Comparison of ENCODE assay signal across 8 cellular contexts in genomic region chr15:40440300-40441011, GRCh38. TPM values are rescaled to one million over a fixed set of nuclear protein-coding genes. Genes with fewer than 3 reads are reported as not detected.
DNase-seq lines count a peak whose midpoint lies in the region; ATAC-seq and TF ChIP-seq lines count a peak whose summit lies in the region.

Gene BAHD1, plus strand, starts transcription at chr15:40440953. Its CDS starts 17,512 bp downstream, at chr15:40458465.

- peak; percentile 83 for ATAC-seq in HG02571 (IDR thresholded peaks at IDR 0.05; ENCODE audit: unreplicated experiment)
- ATAC-seq in omental fat pad (ENCODE audit: low FRiP score), result peak; percentile 84
- ATAC-seq in thoracic aorta (ENCODE audit: insufficient number of reproducible peaks, low FRiP score, low read depth), result peak; percentile 76

- no peak for TF ChIP-seq EP300 in SK-N-SH (IDR thresholded peaks at IDR 0.05; ENCODE audit: borderline replicate concordance in 1 of 2, low read depth in 1 of 2, low read length in 1 of 2)

- H3F3A ChIP-seq in SK-N-SH (replicated peaks; ENCODE audit: insufficient read depth), result no peaks in the 10 kb centered on the region

- peaks cover 4% of the 10 kb centered on the region for H3K27me3 ChIP-seq in GM06990 (replicated peaks; ENCODE audit: control insufficient read depth, insufficient read depth, low read length)
- no peaks in the 10 kb centered on the region; the same call in none of the 2 replicates for H3K27me3 ChIP-seq in SK-N-SH (ENCODE audit: insufficient read depth)
- H3K27me3 ChIP-seq in thoracic aorta (replicated peaks; ENCODE audit: insufficient read depth), result peaks cover 11% of the 10 kb centered on the region

- peak; percentile 95 for DNase-seq in GM06990 (ENCODE audit: extremely low read depth, insufficient read length)
- peak; percentile 74 for DNase-seq in NCI-H1048 (lab: John Stamatoyannopoulos, UW)
- peak; percentile 100 for DNase-seq in SK-N-SH
- DNase-seq in activated naive CD4-positive, alpha-beta T cell treated with anti-CD3 and anti-CD28 coated beads, Interleukin-2, amount 50 U/mL, for 16 hours, result peak; percentile 97
- peak; percentile 39 for DNase-seq in glomerular endothelial cell (ENCODE audit: extremely low read depth, low read depth, low spot score)
- DNase-seq in omental fat pad (ENCODE audit: low spot score), result peak; percentile 84
- DNase-seq in thoracic aorta (ENCODE audit: low spot score), result peak; percentile 84

- peak within 1 kb of the TSS; percentile 83 for H2AFZ ChIP-seq in SK-N-SH (ENCODE audit: low read depth)

- H4K20me1 ChIP-seq in SK-N-SH (ENCODE audit: insufficient read depth), result peaks cover 34% of the 10 kb centered on the region

- H3K27ac ChIP-seq in SK-N-SH (ENCODE audit: low read depth in 2 of 2, low read length in 1 of 2), result peak within 1 kb of the TSS in 1 of 2 experiments; percentile 72; a peak in 2 of 4 replicates
- peak within 1 kb of the TSS in 1 of 2 donors; percentile 50 for H3K27ac ChIP-seq in thoracic aorta

- TF ChIP-seq RAD21 in SK-N-SH (IDR thresholded peaks at IDR 0.05; ENCODE audit: low read length), result no peak

- H3K4me2 ChIP-seq in SK-N-SH, result peak within 1 kb of the TSS; percentile 94

- H3K9me2 ChIP-seq in SK-N-SH, result no peaks in the 10 kb centered on the region

- POLR2A ChIA-PET in SK-N-SH (lab: Yijun Ruan, JAX), result interaction anchor here (1.0 to 1.2 kb wide), 3 partner anchors 10 to 129 kb away, joined by 3 to 4 read pairs (median 3); partner anchors contain the start of genes IVD and RPUSD2

- no peaks in the 10 kb centered on the region for H3K36me3 ChIP-seq in GM06990 (ENCODE audit: control insufficient read depth, insufficient read depth, low read length)
- H3K36me3 ChIP-seq in SK-N-SH (replicated peaks in 1 of 2; ENCODE audit: control insufficient read depth in 1 of 2, insufficient read depth in 2 of 2, low read length in 1 of 2), result no peaks in the 10 kb centered on the region
- H3K36me3 ChIP-seq in thoracic aorta, result no peaks in the 10 kb centered on the region

- H3K9ac ChIP-seq in SK-N-SH, result peak within 1 kb of the TSS; percentile 64

- H3K4me1 ChIP-seq in SK-N-SH (ENCODE audit: control insufficient read depth in 1 of 2, insufficient read depth in 2 of 2, low read depth in 1 of 2, low read length in 1 of 2) (peaks cover 12 to 39% of the 10 kb centered on the region in 2 experiments; a peak in 3 of 4 replicates), thoracic aorta (ENCODE audit: control insufficient read depth in 1 of 2, low read depth in 2 of 2) (peaks cover 27 to 60% of the 10 kb centered on the region in 2 donors)

- CTCF ChIA-PET in SK-N-SH (lab: Yijun Ruan, JAX), result interaction anchor here (0.7 to 3.3 kb wide), 15 partner anchors 10 to 166 kb away, joined by 3 to 16 read pairs (median 5); partner anchors contain the start of genes CHST14, DISP2 and INAFM2

- H3K9me3 ChIP-seq in SK-N-SH (no peaks in the 10 kb centered on the region), thoracic aorta (no peaks in the 10 kb centered on the region)

- WGBS in SK-N-SH (ENCODE audit: low lambda C conversion rate), result under 1% methylated on average over 31 of the region's 54 CpGs

- H3K79me2 ChIP-seq in SK-N-SH (ENCODE audit: insufficient read depth), result peaks cover 35% of the 10 kb centered on the region

- H3K4me3 ChIP-seq in GM06990 (replicated peaks; ENCODE audit: low read depth, low read length) (peak within 1 kb of the TSS; percentile 78), SK-N-SH (ENCODE audit: low read depth in 2 of 2, low read length in 1 of 2) (peak within 1 kb of the TSS; percentile 75 to 77), thoracic aorta (peak within 1 kb of the TSS; percentile 91)

- TF ChIP-seq CTCF in GM06990 (IDR thresholded peaks at IDR 0.05; ENCODE audit: insufficient read depth, low read length, poor library complexity, severe bottlenecking) (peak; percentile 31), SK-N-SH (IDR thresholded peaks at IDR 0.05) (peak; percentile 4; the same call in 1 of the 2 replicates), omental fat pad (IDR thresholded peaks at IDR 0.05) (no peak), thoracic aorta (IDR thresholded peaks at IDR 0.05) (no peak)

TF ChIP-seq in SK-N-SH, 30 proteins besides CTCF, POLR2A, EP300 and RAD21 (continues in another document):
- TF ChIP-seq, protein P1, sequence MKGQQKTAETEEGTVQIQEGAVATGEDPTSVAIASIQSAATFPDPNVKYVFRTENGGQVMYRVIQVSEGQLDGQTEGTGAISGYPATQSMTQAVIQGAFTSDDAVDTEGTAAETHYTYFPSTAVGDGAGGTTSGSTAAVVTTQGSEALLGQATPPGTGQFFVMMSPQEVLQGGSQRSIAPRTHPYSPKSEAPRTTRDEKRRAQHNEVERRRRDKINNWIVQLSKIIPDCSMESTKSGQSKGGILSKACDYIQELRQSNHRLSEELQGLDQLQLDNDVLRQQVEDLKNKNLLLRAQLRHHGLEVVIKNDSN (IDR thresholded peaks at IDR 0.05; ENCODE audit: borderline replicate concordance, low read depth), result no peak
- TF ChIP-seq GABPA (IDR thresholded peaks at IDR 0.05; ENCODE audit: low read depth) (no peak; the same call in 1 of the 2 replicates), TEAD4 (IDR thresholded peaks at IDR 0.05; ENCODE audit: borderline replicate concordance, insufficient read depth) (no peak), TAF1 (IDR thresholded peaks at IDR 0.05; ENCODE audit: borderline replicate concordance, low read depth, low read length) (peak; percentile 42; the same call in 1 of the 2 replicates), CHD2 (IDR thresholded peaks at IDR 0.05; ENCODE audit: low read length, partially characterized antibody) (peak; percentile 44), SIN3A (IDR thresholded peaks at IDR 0.05; ENCODE audit: borderline replicate concordance, low read depth, low read length) (no peak), NRF1 (IDR thresholded peaks at IDR 0.05; ENCODE audit: low read depth, low read length) (0 out of 2 replicates have a peak, but pooled peaks have one; percentile 35), FOSL2 (IDR thresholded peaks at IDR 0.05; ENCODE audit: borderline replicate concordance, low read depth) (no peak), ELF1 (IDR thresholded peaks at IDR 0.05) (peak; percentile 84), EZH2phosphoT487 (IDR thresholded peaks at IDR 0.05; ENCODE audit: borderline replicate concordance, low read depth) (no peak), FOXJ3 (CRISPR knock-in tag; IDR thresholded peaks at IDR 0.05) (no peak), YY1 (IDR thresholded peaks at IDR 0.05; ENCODE audit: low read depth) (no peak)
- TF ChIP-seq, protein P2, sequence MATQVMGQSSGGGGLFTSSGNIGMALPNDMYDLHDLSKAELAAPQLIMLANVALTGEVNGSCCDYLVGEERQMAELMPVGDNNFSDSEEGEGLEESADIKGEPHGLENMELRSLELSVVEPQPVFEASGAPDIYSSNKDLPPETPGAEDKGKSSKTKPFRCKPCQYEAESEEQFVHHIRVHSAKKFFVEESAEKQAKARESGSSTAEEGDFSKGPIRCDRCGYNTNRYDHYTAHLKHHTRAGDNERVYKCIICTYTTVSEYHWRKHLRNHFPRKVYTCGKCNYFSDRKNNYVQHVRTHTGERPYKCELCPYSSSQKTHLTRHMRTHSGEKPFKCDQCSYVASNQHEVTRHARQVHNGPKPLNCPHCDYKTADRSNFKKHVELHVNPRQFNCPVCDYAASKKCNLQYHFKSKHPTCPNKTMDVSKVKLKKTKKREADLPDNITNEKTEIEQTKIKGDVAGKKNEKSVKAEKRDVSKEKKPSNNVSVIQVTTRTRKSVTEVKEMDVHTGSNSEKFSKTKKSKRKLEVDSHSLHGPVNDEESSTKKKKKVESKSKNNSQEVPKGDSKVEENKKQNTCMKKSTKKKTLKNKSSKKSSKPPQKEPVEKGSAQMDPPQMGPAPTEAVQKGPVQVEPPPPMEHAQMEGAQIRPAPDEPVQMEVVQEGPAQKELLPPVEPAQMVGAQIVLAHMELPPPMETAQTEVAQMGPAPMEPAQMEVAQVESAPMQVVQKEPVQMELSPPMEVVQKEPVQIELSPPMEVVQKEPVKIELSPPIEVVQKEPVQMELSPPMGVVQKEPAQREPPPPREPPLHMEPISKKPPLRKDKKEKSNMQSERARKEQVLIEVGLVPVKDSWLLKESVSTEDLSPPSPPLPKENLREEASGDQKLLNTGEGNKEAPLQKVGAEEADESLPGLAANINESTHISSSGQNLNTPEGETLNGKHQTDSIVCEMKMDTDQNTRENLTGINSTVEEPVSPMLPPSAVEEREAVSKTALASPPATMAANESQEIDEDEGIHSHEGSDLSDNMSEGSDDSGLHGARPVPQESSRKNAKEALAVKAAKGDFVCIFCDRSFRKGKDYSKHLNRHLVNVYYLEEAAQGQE (IDR thresholded peaks at IDR 0.05; ENCODE audit: low read depth, low read length), result no peak
- TF ChIP-seq, protein P3, sequence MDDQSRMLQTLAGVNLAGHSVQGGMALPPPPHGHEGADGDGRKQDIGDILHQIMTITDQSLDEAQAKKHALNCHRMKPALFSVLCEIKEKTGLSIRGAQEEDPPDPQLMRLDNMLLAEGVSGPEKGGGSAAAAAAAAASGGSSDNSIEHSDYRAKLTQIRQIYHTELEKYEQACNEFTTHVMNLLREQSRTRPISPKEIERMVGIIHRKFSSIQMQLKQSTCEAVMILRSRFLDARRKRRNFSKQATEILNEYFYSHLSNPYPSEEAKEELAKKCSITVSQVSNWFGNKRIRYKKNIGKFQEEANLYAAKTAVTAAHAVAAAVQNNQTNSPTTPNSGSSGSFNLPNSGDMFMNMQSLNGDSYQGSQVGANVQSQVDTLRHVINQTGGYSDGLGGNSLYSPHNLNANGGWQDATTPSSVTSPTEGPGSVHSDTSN (IDR thresholded peaks at IDR 0.05), result no peak
- TF ChIP-seq, protein P4, sequence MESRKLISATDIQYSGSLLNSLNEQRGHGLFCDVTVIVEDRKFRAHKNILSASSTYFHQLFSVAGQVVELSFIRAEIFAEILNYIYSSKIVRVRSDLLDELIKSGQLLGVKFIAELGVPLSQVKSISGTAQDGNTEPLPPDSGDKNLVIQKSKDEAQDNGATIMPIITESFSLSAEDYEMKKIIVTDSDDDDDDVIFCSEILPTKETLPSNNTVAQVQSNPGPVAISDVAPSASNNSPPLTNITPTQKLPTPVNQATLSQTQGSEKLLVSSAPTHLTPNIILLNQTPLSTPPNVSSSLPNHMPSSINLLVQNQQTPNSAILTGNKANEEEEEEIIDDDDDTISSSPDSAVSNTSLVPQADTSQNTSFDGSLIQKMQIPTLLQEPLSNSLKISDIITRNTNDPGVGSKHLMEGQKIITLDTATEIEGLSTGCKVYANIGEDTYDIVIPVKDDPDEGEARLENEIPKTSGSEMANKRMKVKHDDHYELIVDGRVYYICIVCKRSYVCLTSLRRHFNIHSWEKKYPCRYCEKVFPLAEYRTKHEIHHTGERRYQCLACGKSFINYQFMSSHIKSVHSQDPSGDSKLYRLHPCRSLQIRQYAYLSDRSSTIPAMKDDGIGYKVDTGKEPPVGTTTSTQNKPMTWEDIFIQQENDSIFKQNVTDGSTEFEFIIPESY (IDR thresholded peaks at IDR 0.05; ENCODE audit: borderline replicate concordance, low read depth), result no peak

RNA-seq across cellular contexts. Expression of gene BAHD1, which starts in this region (rescaled TPM):
- 4.7 and 5.5 TPM in 2 replicates for polyA plus RNA-seq in SK-N-SH (2012; rRNA removed)
- polyA plus RNA-seq in SK-N-SH (2012; cell fraction: cytosol; rRNA removed), result 3.5 and 5.2 TPM in 2 replicates
- polyA plus RNA-seq in SK-N-SH (2012; cell fraction: nucleus; rRNA removed), result 20.7 and 22.9 TPM in 2 replicates
- total RNA-seq in glomerular endothelial cell, result 19.8 and 23.0 TPM in 2 replicates
- total RNA-seq in omental fat pad, result 10 to 100 TPM in 3 of 4 donors, 1 to 10 TPM in 1; 9.7 to 17.4 (median 11.4) TPM
- total RNA-seq in thoracic aorta, result 10 to 100 TPM; 10.7 to 14.0 TPM

Comparison
In these comparisons a context has a peak if more than half of its experiments do, and no peak if none do; other contexts are left out.
1. DNase-seq: peak in every context shown above with its lines; median percentile 100 in SK-N-SH; 97 in activated naive CD4-positive, alpha-beta T cell treated with anti-CD3 and anti-CD28 coated beads, Interleukin-2, amount 50 U/mL, for 16 hours; 95 in GM06990; 84 in omental fat pad; 84 in thoracic aorta; 74 in NCI-H1048; 39 in glomerular endothelial cell.
2. CTCF ChIP-seq: peak in GM06990 (single experiment) and SK-N-SH (single experiment); none in omental fat pad (0 of 3) and thoracic aorta (single experiment).
3. Peak in every context shown above with its lines, with median percentiles within 50 percentile points of each other: H3K4me3 ChIP-seq and ATAC-seq.